ENCODE assay signal across 8 cellular contexts in genomic region chr3:71930056-71930991, GRCh38.
DNase-seq lines count a peak whose midpoint lies in the region; ATAC-seq and TF ChIP-seq lines count a peak whose summit lies in the region.

No MANE protein-coding gene starts in this region.

- ATAC-seq in GM18867 (IDR thresholded peaks at IDR 0.05; ENCODE audit: unreplicated experiment) (peak; percentile 54), HG02763 (IDR thresholded peaks at IDR 0.05; ENCODE audit: unreplicated experiment) (no peak)
- peak; percentile 52 for ATAC-seq in stimulated activated effector memory CD8-positive, alpha-beta T cell treated with anti-CD3 and anti-CD28 coated beads, Interleukin-12 subunit alpha, Interleukin-12 subunit beta, amount 100 ng/mL, for 72 hours

- H3K36me3 ChIP-seq in OCI-LY3 (replicated peaks; ENCODE audit: low read depth, low read length): no peaks in the 10 kb centered on the region

- H3K9me3 ChIP-seq in OCI-LY3 (ENCODE audit: insufficient read depth, low read length): no peaks in the 10 kb centered on the region

- H3K4me1 ChIP-seq in OCI-LY3 (ENCODE audit: low read length): peaks cover 16% of the 10 kb centered on the region

- no peaks in the 10 kb centered on the region for H3K9me3 Mint-ChIP-seq in stimulated activated effector memory CD8-positive, alpha-beta T cell treated with anti-CD3 and anti-CD28 coated beads, Interleukin-12 subunit alpha, Interleukin-12 subunit beta, amount 100 ng/mL, for 72 hours

- no peak overlapping the region for H3K27ac Mint-ChIP-seq in stimulated activated effector memory CD8-positive, alpha-beta T cell treated with anti-CD3 and anti-CD28 coated beads, Interleukin-12 subunit alpha, Interleukin-12 subunit beta, amount 100 ng/mL, for 72 hours

- no peak; the same call in 1 of the 2 replicates for TF ChIP-seq CTCF in AG10803 (conservative IDR thresholded peaks at IDR 0.05; ENCODE audit: low read length)
- peak; percentile 52 for TF ChIP-seq CTCF in OCI-LY3 (IDR thresholded peaks at IDR 0.05; ENCODE audit: low read depth, low read length)
- peak; percentile 7 for TF ChIP-seq CTCF in fibroblast of the aortic adventitia (IDR thresholded peaks at IDR 0.05; ENCODE audit: insufficient read depth, low read length)

- no peak overlapping the region for H3K9ac ChIP-seq in OCI-LY3 (ENCODE audit: low read length)

- peaks cover 85% of the 10 kb centered on the region for H3K27me3 ChIP-seq in OCI-LY3 (ENCODE audit: low read depth, low read length)

- H3K4me2 ChIP-seq in OCI-LY3 (ENCODE audit: low read length): no peak overlapping the region

- H3K79me2 ChIP-seq in OCI-LY3 (ENCODE audit: low read length): no peaks in the 10 kb centered on the region

- no peak overlapping the region for H3K4me3 Mint-ChIP-seq in stimulated activated effector memory CD8-positive, alpha-beta T cell treated with anti-CD3 and anti-CD28 coated beads, Interleukin-12 subunit alpha, Interleukin-12 subunit beta, amount 100 ng/mL, for 72 hours

- DNase-seq in AG10803 (ENCODE audit: low read depth) (peak; percentile 63), fibroblast of the aortic adventitia (ENCODE audit: low read depth) (peak; percentile 73), SKM-1 treated with dmso at 0.1 percent for 144 hours (lab: John Stamatoyannopoulos, UW; ENCODE audit: unreplicated experiment) (no peak), C1 segment of cervical spinal cord (lab: John Stamatoyannopoulos, UW) (no peak)
- DNase-seq in stimulated activated effector memory CD8-positive, alpha-beta T cell treated with anti-CD3 and anti-CD28 coated beads, Interleukin-12 subunit alpha, Interleukin-12 subunit beta, amount 100 ng/mL, for 72 hours (ENCODE audit: low spot score in 2 of 2): peak in 1 of 2 donors; percentile 49

- no peaks in the 10 kb centered on the region for H3K36me3 Mint-ChIP-seq in stimulated activated effector memory CD8-positive, alpha-beta T cell treated with anti-CD3 and anti-CD28 coated beads, Interleukin-12 subunit alpha, Interleukin-12 subunit beta, amount 100 ng/mL, for 72 hours

- no peak overlapping the region for H3K4me3 ChIP-seq in AG10803 (ENCODE audit: low read length)
- no peak overlapping the region for H3K4me3 ChIP-seq in OCI-LY3 (ENCODE audit: low read length)
- H3K4me3 ChIP-seq in fibroblast of the aortic adventitia (ENCODE audit: low read depth, low read length): no peak overlapping the region

- H3K27ac ChIP-seq in OCI-LY3 (ENCODE audit: low read length): no peak overlapping the region

- H4K20me1 ChIP-seq in OCI-LY3 (ENCODE audit: insufficient read depth, low read length): peaks cover 36% of the 10 kb centered on the region

- peaks cover 5% of the 10 kb centered on the region for H3K4me1 Mint-ChIP-seq in stimulated activated effector memory CD8-positive, alpha-beta T cell treated with anti-CD3 and anti-CD28 coated beads, Interleukin-12 subunit alpha, Interleukin-12 subunit beta, amount 100 ng/mL, for 72 hours

- no peak overlapping the region for H2AFZ ChIP-seq in OCI-LY3 (ENCODE audit: low read depth, low read length)

Comparison
In these comparisons a context has a peak if more than half of its experiments do, and no peak if none do; other contexts are left out.
1. DNase-seq: peak in AG10803 (single experiment) and fibroblast of the aortic adventitia (single experiment); none in SKM-1 treated with dmso at 0.1 percent for 144 hours (single experiment) and C1 segment of cervical spinal cord (0 of 14).